In the genomic region with DNA sequence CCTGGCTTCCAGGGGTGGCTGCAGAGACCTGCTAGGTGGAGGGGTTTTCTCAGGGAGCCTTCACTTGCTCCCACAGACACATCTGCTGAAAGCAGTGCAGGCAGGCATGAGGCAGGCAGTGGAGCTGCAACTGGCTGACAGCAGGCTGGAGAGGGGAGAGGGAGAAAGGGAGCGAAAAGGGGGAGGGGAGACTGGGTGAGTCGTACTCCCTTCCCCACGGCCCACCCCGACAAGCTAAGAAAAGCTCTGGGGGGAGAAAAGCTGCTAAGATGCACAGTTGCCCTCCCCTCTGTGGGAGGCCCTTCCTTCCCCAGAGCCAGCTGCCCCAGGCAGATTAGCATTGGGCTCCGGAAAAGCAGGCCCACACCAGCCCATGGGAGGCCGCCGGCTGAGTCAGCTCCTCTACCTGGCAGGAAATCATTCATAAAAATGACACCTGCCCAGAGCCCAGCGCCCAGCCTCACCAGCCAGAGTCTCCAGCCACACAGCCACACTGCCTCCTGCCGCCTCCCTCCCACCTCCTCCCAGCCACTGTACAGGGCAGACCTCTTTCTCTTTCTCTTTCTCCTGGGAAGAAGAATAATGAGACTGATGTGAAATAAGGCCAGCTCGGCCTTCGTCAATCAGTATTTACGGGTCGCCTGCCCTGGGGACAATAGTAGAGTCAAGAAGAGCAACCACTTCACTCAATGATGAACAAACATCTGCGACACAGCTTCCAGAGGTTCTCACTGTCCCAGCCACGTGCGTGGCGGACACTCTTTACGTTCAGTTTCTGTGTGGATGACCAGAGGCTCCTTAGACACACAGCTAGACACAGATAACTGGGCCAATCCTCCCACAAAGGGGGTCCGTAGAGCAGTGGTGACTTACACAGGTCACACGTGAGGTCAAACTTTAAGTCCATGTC, we compare ENCODE assay signal across 8 cellular contexts. TPM values are rescaled to one million over a fixed set of nuclear protein-coding genes. Genes with fewer than 3 reads are reported as not detected.
A peak's percentile ranks its signal among the peaks of the same experiment; 100 is the strongest.
DNase-seq lines count a peak whose midpoint lies in the region; ATAC-seq and TF ChIP-seq lines count a peak whose summit lies in the region.

No MANE protein-coding gene starts in this region.

- no peaks in the 10 kb centered on the region for H3K36me3 ChIP-seq in BLaER1 treated with 17β-estradiol and CSF1 and Interleukin-3, amounts not matched to agents 10 nM and 100 nM
- H3K36me3 ChIP-seq in upper lobe of right lung (no peaks in the 10 kb centered on the region), vagina (no peaks in the 10 kb centered on the region), heart right ventricle (no peaks in the 10 kb centered on the region)

- TF ChIP-seq CTCF in upper lobe of right lung (IDR thresholded peaks at IDR 0.05) = no peak
- TF ChIP-seq CTCF in vagina (IDR thresholded peaks at IDR 0.05) = no peak
- no peak for TF ChIP-seq CTCF in heart right ventricle (IDR thresholded peaks at IDR 0.05)

- H3K4me3 ChIP-seq in BLaER1 treated with 17β-estradiol and CSF1 and Interleukin-3, amounts not matched to agents 10 nM and 100 nM = peak overlapping the region in 7 of 10 experiments; percentile 6 to 46 (median 18); a peak in 11 of 20 replicates
- H3K4me3 ChIP-seq in upper lobe of right lung = no peak overlapping the region
- no peak overlapping the region for H3K4me3 ChIP-seq in vagina
- H3K4me3 ChIP-seq in heart right ventricle = no peak overlapping the region

- peak overlapping the region; percentile 1 to 90 (median 79); a peak in 20 of 22 replicates for H3K27ac ChIP-seq in BLaER1 treated with 17β-estradiol and CSF1 and Interleukin-3, amounts not matched to agents 10 nM and 100 nM
- H3K27ac ChIP-seq in upper lobe of right lung = no peak overlapping the region
- no peak overlapping the region for H3K27ac ChIP-seq in vagina
- H3K27ac ChIP-seq in heart right ventricle = peak overlapping the region in 4 of 10 donors; percentile 31 to 48 (median 38)

- H3K4me1 ChIP-seq in BLaER1 treated with 17β-estradiol and CSF1 and Interleukin-3, amounts not matched to agents 10 nM and 100 nM = peaks cover 52 to 100% (median 97%) of the 10 kb centered on the region in 10 experiments
- peaks cover 10% of the 10 kb centered on the region for H3K4me1 ChIP-seq in upper lobe of right lung
- H3K4me1 ChIP-seq in vagina = peaks cover 18% of the 10 kb centered on the region
- peaks cover 0 to 31% (median 0%) of the 10 kb centered on the region in 9 donors for H3K4me1 ChIP-seq in heart right ventricle

- H4K20me1 ChIP-seq in BLaER1 treated with 17β-estradiol and CSF1 and Interleukin-3, amounts not matched to agents 10 nM and 100 nM = no peaks in the 10 kb centered on the region

- peak overlapping the region; percentile 68 to 97 (median 88) for H3K4me2 ChIP-seq in BLaER1 treated with 17β-estradiol and CSF1 and Interleukin-3, amounts not matched to agents 10 nM and 100 nM

- peak; percentile 38 for ATAC-seq in upper lobe of right lung
- ATAC-seq in heart right ventricle = no peak

- intact Hi-C loops in upper lobe of right lung (cut with DNase I) (no loop called here), vagina (cut with DNase I) (no loop called here), heart right ventricle (cut with DNase I) (loop anchor here in 2 of 10 donors (5.0 kb wide), 1 partner anchor 81 kb away; the partner anchor contains the start of gene DNMT3B (in 2 of the 2))

- no peak for TF ChIP-seq POLR2A in vagina (IDR thresholded peaks at IDR 0.05)

- peaks cover 0 to 3% (median 0%) of the 10 kb centered on the region in 11 experiments; a peak in 1 of 22 replicates for H3K9me3 ChIP-seq in BLaER1 treated with 17β-estradiol and CSF1 and Interleukin-3, amounts not matched to agents 10 nM and 100 nM (replicated peaks in 1 of 11)
- H3K9me3 ChIP-seq in upper lobe of right lung = no peaks in the 10 kb centered on the region
- H3K9me3 ChIP-seq in vagina = no peaks in the 10 kb centered on the region
- H3K9me3 ChIP-seq in heart right ventricle = no peaks in the 10 kb centered on the region

- 55 to 61% methylated on average over 20 of the region's 20 CpGs for WGBS in heart right ventricle, 2 donors

- DNase-seq in HT-29 (ENCODE audit: low spot score) = peak; percentile 34
- peak; percentile 79 to 86 for DNase-seq in SHP77 (lab: John Stamatoyannopoulos, UW)
- peak; percentile 60 for DNase-seq in glomerular visceral epithelial cell (ENCODE audit: extremely low spot score)
- no peak for DNase-seq in upper lobe of right lung
- DNase-seq in H4 (ENCODE audit: low spot score) = no peak
- DNase-seq in vagina (ENCODE audit: extremely low spot score in 2 of 2) = no peak
- DNase-seq in heart right ventricle = no peak

- no peaks in the 10 kb centered on the region for H3K27me3 ChIP-seq in BLaER1 treated with 17β-estradiol and CSF1 and Interleukin-3, amounts not matched to agents 10 nM and 100 nM
- H3K27me3 ChIP-seq in upper lobe of right lung = no peaks in the 10 kb centered on the region
- no peaks in the 10 kb centered on the region for H3K27me3 ChIP-seq in vagina
- no peaks in the 10 kb centered on the region for H3K27me3 ChIP-seq in heart right ventricle

- peak overlapping the region; percentile 31 to 78 (median 62); a peak in 20 of 22 replicates for H3K9ac ChIP-seq in BLaER1 treated with 17β-estradiol and CSF1 and Interleukin-3, amounts not matched to agents 10 nM and 100 nM

RNA-seq across cellular contexts. Expression of gene C20orf203, which starts 7.7 kb away (rescaled TPM):
- not detected in 2 replicates for total RNA-seq in HT-29 (2014; rRNA removed; shearing (Covaris generic))
- 0.09 TPM for total RNA-seq in upper lobe of right lung
- not detected in 2 replicates for total RNA-seq in H4 (2014; rRNA removed; shearing (Covaris generic))
- not detected for total RNA-seq in vagina
- under 1 TPM in 1 of 10 donors, not detected in 9; 0.04 TPM for total RNA-seq in heart right ventricle
- polyA plus RNA-seq in heart right ventricle = under 1 TPM in 1 of 2 donors, not detected in 1; 0.07 TPM

Comparison
In these comparisons a context has a peak if more than half of its experiments do, and no peak if none do; other contexts are left out.
1. H3K27ac ChIP-seq: peak in BLaER1 treated with 17β-estradiol and CSF1 and Interleukin-3, amounts not matched to agents 10 nM and 100 nM (11 of 11); none in upper lobe of right lung (single experiment) and vagina (single experiment).
2. H3K4me3 ChIP-seq: peak in BLaER1 treated with 17β-estradiol and CSF1 and Interleukin-3, amounts not matched to agents 10 nM and 100 nM (7 of 10); none in upper lobe of right lung (single experiment), vagina (0 of 2) and heart right ventricle (0 of 10).
3. DNase-seq: peak in HT-29 (single experiment), SHP77 (2 of 2) and glomerular visceral epithelial cell (single experiment); none in upper lobe of right lung (single experiment), H4 (single experiment), vagina (0 of 2) and heart right ventricle (0 of 2).